ENCODE assay signal across 8 cellular contexts in the genomic region with DNA sequence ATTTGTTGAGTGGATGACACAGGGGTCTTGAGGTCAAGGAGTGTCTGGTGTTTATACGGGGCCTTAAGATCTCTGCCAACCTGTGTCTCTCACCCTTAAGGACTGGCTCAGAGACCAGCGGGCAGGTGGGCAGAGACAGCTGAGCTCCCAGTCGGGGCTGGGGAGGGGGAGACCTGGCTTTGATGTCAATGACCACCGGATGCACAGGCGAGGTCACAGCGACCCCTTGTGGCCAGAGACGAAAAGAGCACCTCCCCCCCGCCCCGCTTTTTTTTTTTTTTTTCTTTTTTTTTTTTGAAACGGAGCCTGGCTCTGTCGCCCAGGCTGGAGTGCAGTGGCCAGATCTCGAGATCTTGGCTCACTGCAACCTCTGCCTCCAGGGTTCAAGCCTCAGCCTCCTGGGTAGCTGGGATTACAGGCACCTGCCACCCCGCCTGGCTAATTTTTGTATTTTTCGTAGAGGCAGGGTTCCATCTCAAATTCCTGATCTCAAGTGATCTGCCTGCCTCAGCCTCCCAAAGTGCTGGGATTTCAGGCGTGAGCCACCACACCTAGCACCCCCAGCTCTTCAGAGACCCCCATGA. TPM values are rescaled to one million over a fixed set of nuclear protein-coding genes. Genes with fewer than 3 reads are reported as not detected.
DNase-seq lines count a peak whose midpoint lies in the region; ATAC-seq and TF ChIP-seq lines count a peak whose summit lies in the region.

No MANE protein-coding gene starts in this region.

- no peak overlapping the region for H3K23ac ChIP-seq in mesendoderm (ENCODE audit: low read length)

- H3K4me3 Mint-ChIP-seq in brain, result no peak overlapping the region

- ATAC-seq in Right ventricle myocardium inferior (no peak), GM19455 (IDR thresholded peaks at IDR 0.05; ENCODE audit: unreplicated experiment) (no peak), GM18498 (IDR thresholded peaks at IDR 0.05; ENCODE audit: unreplicated experiment) (no peak)

- H3K9me3 ChIP-seq in left ventricle myocardium inferior (replicated peaks), result no peaks in the 10 kb centered on the region

- H3K79me2 ChIP-seq in mesendoderm (ENCODE audit: control insufficient read depth, insufficient read depth, low read length), result no peaks in the 10 kb centered on the region

- H3K27me3 Mint-ChIP-seq in brain, result no peaks in the 10 kb centered on the region

- no peak overlapping the region for H3K4ac ChIP-seq in mesendoderm (ENCODE audit: low read depth, low read length)

- H3K36me3 Mint-ChIP-seq in brain, result peaks cover 8% of the 10 kb centered on the region

- H2AK5ac ChIP-seq in mesendoderm (ENCODE audit: low read length), result no peak overlapping the region

- WGBS in mesendoderm (ENCODE audit: extremely low coverage, insufficient coverage, low lambda C conversion rate), result no CpG with 5 or more reads among the region's 15 CpGs

- no peak overlapping the region for H4K8ac ChIP-seq in mesendoderm (ENCODE audit: low read depth, low read length)

- intact Hi-C loops in left ventricle myocardium inferior (cut with micrococcal nuclease) (no loop called here), Right ventricle myocardium inferior (cut with DNase I) (loop anchor here (1.0 to 5.0 kb wide), 2 partner anchors 73 to 162 kb away; no protein-coding TSS in a partner anchor)

- H3K36me3 ChIP-seq in left ventricle myocardium inferior (no peaks in the 10 kb centered on the region), mesendoderm (ENCODE audit: control insufficient read depth, insufficient read depth, low read length) (no peaks in the 10 kb centered on the region)

- H3K4me3 ChIP-seq in left ventricle myocardium inferior (no peak overlapping the region), mesendoderm (ENCODE audit: low read length) (no peak overlapping the region)

- no peak overlapping the region for H3K27ac ChIP-seq in left ventricle myocardium inferior (replicated peaks)
- no peak overlapping the region for H3K27ac ChIP-seq in mesendoderm (ENCODE audit: low read depth, low read length)

- TF ChIP-seq CTCF in left ventricle myocardium inferior (IDR thresholded peaks at IDR 0.05; ENCODE audit: borderline replicate concordance), result peak; percentile 67
- peak; percentile 64 to 88 for TF ChIP-seq CTCF in brain (conservative IDR thresholded peaks at IDR 0.05)

- no peak overlapping the region for H3K4me2 ChIP-seq in mesendoderm (ENCODE audit: low read length)

- DNase-seq in left ventricle myocardium inferior (no peak), Right ventricle myocardium inferior (ENCODE audit: missing footprints) (no peak), NCI-H2227 (lab: John Stamatoyannopoulos, UW; ENCODE audit: unreplicated experiment) (peak; percentile 39), mesendoderm (peak; percentile 60), NCI-H1092 (lab: John Stamatoyannopoulos, UW) (no peak)

- no peak overlapping the region for H2BK15ac ChIP-seq in mesendoderm (replicated peaks; ENCODE audit: low read depth)

- H3K56ac ChIP-seq in mesendoderm (ENCODE audit: low read length), result no peak overlapping the region

- H3K18ac ChIP-seq in mesendoderm (ENCODE audit: low read length), result no peak overlapping the region

- no peak overlapping the region for H4K5ac ChIP-seq in mesendoderm (ENCODE audit: low read length)

- H3K9me3 Mint-ChIP-seq in brain, result no peaks in the 10 kb centered on the region

- no peak overlapping the region for H2BK5ac ChIP-seq in mesendoderm (ENCODE audit: low read length)

- H3K4me1 ChIP-seq in left ventricle myocardium inferior (peaks cover 9% of the 10 kb centered on the region), mesendoderm (ENCODE audit: control insufficient read depth, low read depth, low read length) (no peaks in the 10 kb centered on the region)

- H3K27me3 ChIP-seq in left ventricle myocardium inferior (ENCODE audit: low read depth) (no peaks in the 10 kb centered on the region), mesendoderm (ENCODE audit: insufficient read depth, low read length, poor library complexity) (no peaks in the 10 kb centered on the region)

- no peak overlapping the region for H3K9ac ChIP-seq in mesendoderm (ENCODE audit: low read length)

- H3K27ac Mint-ChIP-seq in brain, result no peak overlapping the region

- no peak overlapping the region for H2BK120ac ChIP-seq in mesendoderm (ENCODE audit: low read depth, low read length)

- no peaks in the 10 kb centered on the region for H3K4me1 Mint-ChIP-seq in brain

- H3K79me1 ChIP-seq in mesendoderm (ENCODE audit: low read length), result no peaks in the 10 kb centered on the region

RNA-seq across cellular contexts. Expression of gene KLK14, which starts 12.1 kb away (rescaled TPM):
- total RNA-seq in left ventricle myocardium inferior (1.6 TPM), Right ventricle myocardium inferior (2.8 TPM)
- 0.70 TPM for polyA plus RNA-seq in brain (ENCODE audit: insufficient read depth, low read depth, low replicate concordance)
- 0.21 TPM for polyA plus RNA-seq in mesendoderm (2013, experiment 1 of 2)
- 0.15 TPM for polyA plus RNA-seq in mesendoderm (2013, experiment 2 of 2)

RNA-seq across cellular contexts. Expression of gene CTU1, which starts 13.4 kb away (rescaled TPM):
- total RNA-seq in left ventricle myocardium inferior (4.4 TPM), Right ventricle myocardium inferior (5.2 TPM)
- polyA plus RNA-seq in brain (ENCODE audit: insufficient read depth, low read depth, low replicate concordance), result 3.4 TPM
- 3.1 TPM for polyA plus RNA-seq in mesendoderm (2013, experiment 1 of 2)
- 3.3 TPM for polyA plus RNA-seq in mesendoderm (2013, experiment 2 of 2)

RNA-seq across cellular contexts. Expression of gene KLK13, which starts 29.9 kb away (rescaled TPM):
- total RNA-seq in left ventricle myocardium inferior (not detected), Right ventricle myocardium inferior (not detected)
- not detected for polyA plus RNA-seq in brain (ENCODE audit: insufficient read depth, low read depth, low replicate concordance)
- polyA plus RNA-seq in mesendoderm (2013, experiment 1 of 2), result 2.6 TPM
- 2.6 TPM for polyA plus RNA-seq in mesendoderm (2013, experiment 2 of 2)

RNA-seq across cellular contexts. Expression of gene SIGLEC9, which starts 29.9 kb away (rescaled TPM):
- total RNA-seq in left ventricle myocardium inferior (1.7 TPM), Right ventricle myocardium inferior (2.9 TPM)
- 0.76 TPM for polyA plus RNA-seq in brain (ENCODE audit: insufficient read depth, low read depth, low replicate concordance)
- polyA plus RNA-seq in mesendoderm (2013, experiment 1 of 2), result not detected
- polyA plus RNA-seq in mesendoderm (2013, experiment 2 of 2), result not detected

RNA-seq across cellular contexts. Expression of gene SIGLEC7, which starts 47.3 kb away (rescaled TPM):
- total RNA-seq in left ventricle myocardium inferior (0.47 TPM), Right ventricle myocardium inferior (0.87 TPM)
- 0.75 TPM for polyA plus RNA-seq in brain (ENCODE audit: insufficient read depth, low read depth, low replicate concordance)
- polyA plus RNA-seq in mesendoderm (2013, experiment 1 of 2), result not detected
- not detected for polyA plus RNA-seq in mesendoderm (2013, experiment 2 of 2)

Comparison
In these comparisons a context has a peak if more than half of its experiments do, and no peak if none do; other contexts are left out.
1. DNase-seq: peak in NCI-H2227 (single experiment) and mesendoderm (single experiment); none in left ventricle myocardium inferior (single experiment), Right ventricle myocardium inferior (single experiment) and NCI-H1092 (single experiment).